Comparison of ENCODE assay signal across 10 cellular contexts in the genomic region with DNA sequence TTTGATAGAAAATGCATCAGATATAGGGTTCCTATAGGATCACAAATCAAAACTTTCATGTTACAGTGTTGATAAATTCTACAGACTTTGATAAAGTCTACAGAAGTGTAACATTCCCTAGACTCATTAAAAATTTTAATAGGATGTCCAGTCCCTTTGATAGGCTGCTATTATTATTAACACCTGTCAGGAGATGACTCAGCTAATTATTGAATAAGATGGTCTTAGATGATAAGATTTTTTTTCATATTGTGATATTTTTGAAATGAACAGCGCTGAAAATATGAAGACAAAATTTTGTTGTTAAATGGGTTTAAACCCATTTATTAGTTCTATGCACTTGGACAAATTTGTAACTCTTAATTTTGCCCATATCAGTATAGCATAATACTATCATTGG.
"Had no signal": no experiment of that assay in that cellular context is flagged by ENCODE, and none has a peak within 500 bp of the region (broad histone marks: within the 10 kb centered on the region; RNA-seq: fewer than 3 reads in every experiment).

No MANE protein-coding gene starts in this region.

- H3K4me1 Mint-ChIP-seq: IgD-negative memory B cell had no signal

- ATAC-seq: HCT116 had no signal

- DNase-seq: GM23248, GOT3, H7, HFFc6, KBM-7 had no signal

- H3K4me2 ChIP-seq: KMS-11 had no signal

- H3K27ac Mint-ChIP-seq: HFFc6, IgD-negative memory B cell had no signal

- H3K4me1 ChIP-seq: HAP-1 had no signal

- H3K36me3 ChIP-seq: HAP-1 had no signal

- H3K4me3 ChIP-seq: GM23248, HAP-1 had no signal

- H3K9me3 ChIP-seq: HAP-1 had no signal

- H3K4me3 Mint-ChIP-seq: HFFc6, IgD-negative memory B cell had no signal

- H2AFZ ChIP-seq: GM23248 had no signal

- H3K27ac ChIP-seq: GM23248, HL-60, KMS-11 had no signal

- H3K27me3 Mint-ChIP-seq: IgD-negative memory B cell had no signal

- H3K9me3 Mint-ChIP-seq: HFFc6 had no signal

- H3K36me3 Mint-ChIP-seq: IgD-negative memory B cell had no signal

- H3K9ac ChIP-seq: GM23248, KMS-11 had no signal
